1 cellular context compared by ENCODE assay signal in the genomic region with DNA sequence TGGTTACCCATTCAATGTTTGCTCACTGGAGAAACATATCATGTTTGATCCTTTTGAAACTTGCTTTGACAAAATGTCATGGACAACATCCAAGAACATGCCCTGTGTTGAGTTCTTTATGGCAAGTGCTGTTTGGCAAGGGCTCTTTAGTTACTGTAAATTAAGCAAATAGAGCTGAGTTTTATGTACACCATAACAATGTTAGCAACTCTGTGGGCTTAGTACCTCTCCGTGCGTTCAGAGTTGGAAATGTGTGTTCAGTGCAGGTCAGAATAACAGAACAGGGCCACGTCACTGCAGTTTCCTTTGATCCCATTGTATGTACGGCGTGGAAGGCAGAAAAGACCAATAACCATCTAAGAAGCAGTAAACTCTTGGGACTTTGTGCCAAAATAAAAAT.
TF ChIP-seq lines count a peak whose summit lies in the region.

No MANE protein-coding gene starts in this region.

TF ChIP-seq in HepG2, 621 proteins besides CTCF, POLR2A, EP300 and RAD21 (continued from another document):
- TF ChIP-seq, protein P1, sequence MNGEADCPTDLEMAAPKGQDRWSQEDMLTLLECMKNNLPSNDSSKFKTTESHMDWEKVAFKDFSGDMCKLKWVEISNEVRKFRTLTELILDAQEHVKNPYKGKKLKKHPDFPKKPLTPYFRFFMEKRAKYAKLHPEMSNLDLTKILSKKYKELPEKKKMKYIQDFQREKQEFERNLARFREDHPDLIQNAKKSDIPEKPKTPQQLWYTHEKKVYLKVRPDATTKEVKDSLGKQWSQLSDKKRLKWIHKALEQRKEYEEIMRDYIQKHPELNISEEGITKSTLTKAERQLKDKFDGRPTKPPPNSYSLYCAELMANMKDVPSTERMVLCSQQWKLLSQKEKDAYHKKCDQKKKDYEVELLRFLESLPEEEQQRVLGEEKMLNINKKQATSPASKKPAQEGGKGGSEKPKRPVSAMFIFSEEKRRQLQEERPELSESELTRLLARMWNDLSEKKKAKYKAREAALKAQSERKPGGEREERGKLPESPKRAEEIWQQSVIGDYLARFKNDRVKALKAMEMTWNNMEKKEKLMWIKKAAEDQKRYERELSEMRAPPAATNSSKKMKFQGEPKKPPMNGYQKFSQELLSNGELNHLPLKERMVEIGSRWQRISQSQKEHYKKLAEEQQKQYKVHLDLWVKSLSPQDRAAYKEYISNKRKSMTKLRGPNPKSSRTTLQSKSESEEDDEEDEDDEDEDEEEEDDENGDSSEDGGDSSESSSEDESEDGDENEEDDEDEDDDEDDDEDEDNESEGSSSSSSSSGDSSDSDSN (CRISPR knock-in tag; IDR thresholded peaks at IDR 0.05), result no peak
- TF ChIP-seq, protein P2, sequence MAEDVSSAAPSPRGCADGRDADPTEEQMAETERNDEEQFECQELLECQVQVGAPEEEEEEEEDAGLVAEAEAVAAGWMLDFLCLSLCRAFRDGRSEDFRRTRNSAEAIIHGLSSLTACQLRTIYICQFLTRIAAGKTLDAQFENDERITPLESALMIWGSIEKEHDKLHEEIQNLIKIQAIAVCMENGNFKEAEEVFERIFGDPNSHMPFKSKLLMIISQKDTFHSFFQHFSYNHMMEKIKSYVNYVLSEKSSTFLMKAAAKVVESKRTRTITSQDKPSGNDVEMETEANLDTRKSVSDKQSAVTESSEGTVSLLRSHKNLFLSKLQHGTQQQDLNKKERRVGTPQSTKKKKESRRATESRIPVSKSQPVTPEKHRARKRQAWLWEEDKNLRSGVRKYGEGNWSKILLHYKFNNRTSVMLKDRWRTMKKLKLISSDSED (CRISPR knock-in tag; IDR thresholded peaks at IDR 0.05), result no peak
